ENCODE assay signal across 33 cellular contexts in the genomic region with DNA sequence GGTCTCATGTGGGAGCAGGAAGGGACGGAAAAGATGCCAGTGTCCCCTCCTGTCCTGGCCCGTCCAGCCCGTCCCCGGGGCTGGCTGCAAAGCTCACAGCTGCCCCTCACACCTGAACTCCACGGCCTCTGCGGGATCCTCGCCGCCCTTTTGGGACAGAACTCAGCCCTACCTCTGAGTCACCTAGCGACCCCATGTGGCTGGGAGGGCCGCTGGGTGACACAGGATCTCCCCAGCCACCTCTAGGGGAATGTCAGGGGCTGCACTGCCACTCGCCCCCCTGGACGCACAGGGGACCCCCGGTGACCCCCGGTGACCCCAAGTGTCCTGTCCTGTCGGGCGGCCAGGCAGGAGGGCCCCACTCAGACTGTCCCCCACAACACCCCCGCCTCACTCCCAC. TPM values are rescaled to one million over a fixed set of nuclear protein-coding genes. Genes with fewer than 3 reads are reported as not detected.
"Had no signal": no experiment of that assay in that cellular context is flagged by ENCODE, and none has a peak within 500 bp of the region (broad histone marks: within the 10 kb centered on the region; RNA-seq: fewer than 3 reads in every experiment).

No MANE protein-coding gene starts in this region.

- H3K27ac ChIP-seq: ascending aorta, breast epithelium, cardiac muscle cell, colonic mucosa, epithelial cell of prostate, esophagus squamous epithelium had no signal

- H3K27ac Mint-ChIP-seq: activated CD4-positive, alpha-beta memory T cell treated with anti-CD3 and anti-CD28 coated beads, Interleukin-2, amount 10 ng/mL, durations not matched to agents 7 days and 5 days; activated CD4-positive, alpha-beta T cell treated with anti-CD3 and anti-CD28 coated beads, Interleukin-2, amount 10 ng/mL, durations not matched to agents 7 days and 5 days; activated naive CD4-positive, alpha-beta T cell treated with anti-CD3 and anti-CD28 coated beads, Interleukin-2, amount 10 ng/mL, durations not matched to agents 7 days and 5 days; activated naive CD4-positive, alpha-beta T cell treated with anti-CD3 and anti-CD28 coated beads, Interleukin-2, amount 50 U/mL, for 72 hours; activated naive CD8-positive, alpha-beta T cell treated with anti-CD3 and anti-CD28 coated beads, Interleukin-2, amount 10 ng/mL, durations not matched to agents 7 days and 5 days; activated T-cell treated with anti-CD3 and anti-CD28 coated beads, Interleukin-2, amount 50 U/mL, for 24 hours; activated T-cell treated with anti-CD3 and anti-CD28 coated beads, Interleukin-2, amount 50 U/mL, for 72 hours; brain had no signal

- H3K27me3 Mint-ChIP-seq: activated CD4-positive, alpha-beta T cell treated with anti-CD3 and anti-CD28 coated beads, Interleukin-2, amount 10 ng/mL, durations not matched to agents 7 days and 5 days; activated naive CD8-positive, alpha-beta T cell treated with anti-CD3 and anti-CD28 coated beads, Interleukin-2, amount 10 ng/mL, durations not matched to agents 7 days and 5 days; activated T-cell treated with anti-CD3 and anti-CD28 coated beads, Interleukin-2, amount 50 U/mL, for 24 hours; brain had no signal

- H3K27me3 ChIP-seq: ascending aorta, breast epithelium, cardiac muscle cell, colonic mucosa, esophagus squamous epithelium had no signal

- ATAC-seq: activated naive CD4-positive, alpha-beta T cell treated with anti-CD3 and anti-CD28 coated beads, Interleukin-2, amount 50 U/mL, for 72 hours; activated T-cell treated with anti-CD3 and anti-CD28 coated beads, Interleukin-2, amount 50 U/mL, for 72 hours had no signal

- H3K4me1 Mint-ChIP-seq: brain had no signal

- DNase-seq: activated CD4-positive, alpha-beta memory T cell treated with anti-CD3 and anti-CD28 coated beads, Interleukin-2, amount 10 ng/mL, durations not matched to agents 7 days and 5 days; activated CD4-positive, alpha-beta T cell treated with anti-CD3 and anti-CD28 coated beads for 1 hour; activated CD4-positive, alpha-beta T cell treated with anti-CD3 and anti-CD28 coated beads for 4 hours; activated CD4-positive, alpha-beta T cell treated with anti-CD3 and anti-CD28 coated beads, Interleukin-2, amount 10 ng/mL, durations not matched to agents 7 days and 5 days; activated CD4-positive, alpha-beta T cell treated with anti-CD3 and anti-CD28 coated beads, Interleukin-2, amount 50 U/mL, for 4 hours; activated CD8-positive, alpha-beta memory T cell treated with anti-CD3 and anti-CD28 coated beads, Interleukin-2, amount 50 U/mL, for 48 hours; activated gamma-delta T cell; activated naive CD4-positive, alpha-beta T cell; activated naive CD4-positive, alpha-beta T cell treated with anti-CD3 and anti-CD28 coated beads, Interleukin-2, amount 10 ng/mL, durations not matched to agents 7 days and 5 days; activated naive CD8-positive, alpha-beta T cell treated with anti-CD3 and anti-CD28 coated beads, Interleukin-2, amount 10 ng/mL, durations not matched to agents 7 days and 5 days; activated T-cell treated with anti-CD3 and anti-CD28 coated beads for 4 hours; activated T-cell treated with anti-CD3 and anti-CD28 coated beads, Interleukin-2, amount 50 U/mL, for 24 hours; activated T-cell treated with anti-CD3 and anti-CD28 coated beads, Interleukin-2, amount 50 U/mL, for 72 hours; central memory CD4-positive, alpha-beta T cell; cerebellar nuclear complex; colonic mucosa; effector CD8-positive, alpha-beta T cell; esophagus squamous epithelium; foreskin melanocyte; head of caudate nucleus; T-helper 1 cell; T-helper 2 cell had no signal

- H3K9me3 Mint-ChIP-seq: activated CD4-positive, alpha-beta T cell treated with anti-CD3 and anti-CD28 coated beads, Interleukin-2, amount 10 ng/mL, durations not matched to agents 7 days and 5 days; activated naive CD4-positive, alpha-beta T cell treated with anti-CD3 and anti-CD28 coated beads, Interleukin-2, amount 10 ng/mL, durations not matched to agents 7 days and 5 days; activated naive CD4-positive, alpha-beta T cell treated with anti-CD3 and anti-CD28 coated beads, Interleukin-2, amount 50 U/mL, for 72 hours; activated T-cell treated with anti-CD3 and anti-CD28 coated beads, Interleukin-2, amount 50 U/mL, for 24 hours had no signal

- H3K36me3 ChIP-seq: ascending aorta, breast epithelium, cardiac muscle cell, colonic mucosa, esophagus squamous epithelium had no signal

- H3K9me3 ChIP-seq: ascending aorta, breast epithelium, colonic mucosa, esophagus squamous epithelium had no signal

- H3K4me1 ChIP-seq: ascending aorta, breast epithelium, colonic mucosa, esophagus squamous epithelium had no signal

- H3K36me3 Mint-ChIP-seq: activated naive CD4-positive, alpha-beta T cell treated with anti-CD3 and anti-CD28 coated beads, Interleukin-2, amount 10 ng/mL, durations not matched to agents 7 days and 5 days; activated naive CD4-positive, alpha-beta T cell treated with anti-CD3 and anti-CD28 coated beads, Interleukin-2, amount 50 U/mL, for 72 hours; brain had no signal

- H3K4me3 ChIP-seq: ascending aorta, breast epithelium, cardiac muscle cell, colonic mucosa, esophagus squamous epithelium had no signal

- H3K4me3 Mint-ChIP-seq: activated CD4-positive, alpha-beta memory T cell treated with anti-CD3 and anti-CD28 coated beads, Interleukin-2, amount 10 ng/mL, durations not matched to agents 7 days and 5 days; activated CD4-positive, alpha-beta T cell treated with anti-CD3 and anti-CD28 coated beads, Interleukin-2, amount 10 ng/mL, durations not matched to agents 7 days and 5 days; activated naive CD4-positive, alpha-beta T cell treated with anti-CD3 and anti-CD28 coated beads, Interleukin-2, amount 10 ng/mL, durations not matched to agents 7 days and 5 days; activated naive CD8-positive, alpha-beta T cell treated with anti-CD3 and anti-CD28 coated beads, Interleukin-2, amount 10 ng/mL, durations not matched to agents 7 days and 5 days; activated T-cell treated with anti-CD3 and anti-CD28 coated beads, Interleukin-2, amount 50 U/mL, for 24 hours; activated T-cell treated with anti-CD3 and anti-CD28 coated beads, Interleukin-2, amount 50 U/mL, for 72 hours; brain had no signal

RNA-seq across cellular contexts. Expression of a gene that starts 0.7 kb away (rescaled TPM):
- total RNA-seq: activated CD4-positive, alpha-beta memory T cell treated with anti-CD3 and anti-CD28 coated beads, Interleukin-2, amount 10 ng/mL, durations not matched to agents 7 days and 5 days; activated CD4-positive, alpha-beta T cell treated with anti-CD3 and anti-CD28 coated beads, Interleukin-2, amount 10 ng/mL, durations not matched to agents 7 days and 5 days; activated naive CD4-positive, alpha-beta T cell treated with anti-CD3 and anti-CD28 coated beads, Interleukin-2, amount 50 U/mL, for 72 hours; activated naive CD8-positive, alpha-beta T cell treated with anti-CD3 and anti-CD28 coated beads, Interleukin-2, amount 10 ng/mL, durations not matched to agents 7 days and 5 days; activated T-cell treated with anti-CD3 and anti-CD28 coated beads, Interleukin-2, amount 50 U/mL, for 72 hours; ascending aorta; breast epithelium; cardiac muscle cell; colonic mucosa; dermis microvascular lymphatic vessel endothelial cell; endothelial cell of umbilical vein; esophagus squamous epithelium; fibroblast of lung; fibroblast of villous mesenchyme had no signal
- polyA plus RNA-seq: cardiac muscle cell, endothelial cell of umbilical vein, esophagus, fibroblast of lung had no signal
